Comparison of ENCODE assay signal across 8 cellular contexts in the genomic region with DNA sequence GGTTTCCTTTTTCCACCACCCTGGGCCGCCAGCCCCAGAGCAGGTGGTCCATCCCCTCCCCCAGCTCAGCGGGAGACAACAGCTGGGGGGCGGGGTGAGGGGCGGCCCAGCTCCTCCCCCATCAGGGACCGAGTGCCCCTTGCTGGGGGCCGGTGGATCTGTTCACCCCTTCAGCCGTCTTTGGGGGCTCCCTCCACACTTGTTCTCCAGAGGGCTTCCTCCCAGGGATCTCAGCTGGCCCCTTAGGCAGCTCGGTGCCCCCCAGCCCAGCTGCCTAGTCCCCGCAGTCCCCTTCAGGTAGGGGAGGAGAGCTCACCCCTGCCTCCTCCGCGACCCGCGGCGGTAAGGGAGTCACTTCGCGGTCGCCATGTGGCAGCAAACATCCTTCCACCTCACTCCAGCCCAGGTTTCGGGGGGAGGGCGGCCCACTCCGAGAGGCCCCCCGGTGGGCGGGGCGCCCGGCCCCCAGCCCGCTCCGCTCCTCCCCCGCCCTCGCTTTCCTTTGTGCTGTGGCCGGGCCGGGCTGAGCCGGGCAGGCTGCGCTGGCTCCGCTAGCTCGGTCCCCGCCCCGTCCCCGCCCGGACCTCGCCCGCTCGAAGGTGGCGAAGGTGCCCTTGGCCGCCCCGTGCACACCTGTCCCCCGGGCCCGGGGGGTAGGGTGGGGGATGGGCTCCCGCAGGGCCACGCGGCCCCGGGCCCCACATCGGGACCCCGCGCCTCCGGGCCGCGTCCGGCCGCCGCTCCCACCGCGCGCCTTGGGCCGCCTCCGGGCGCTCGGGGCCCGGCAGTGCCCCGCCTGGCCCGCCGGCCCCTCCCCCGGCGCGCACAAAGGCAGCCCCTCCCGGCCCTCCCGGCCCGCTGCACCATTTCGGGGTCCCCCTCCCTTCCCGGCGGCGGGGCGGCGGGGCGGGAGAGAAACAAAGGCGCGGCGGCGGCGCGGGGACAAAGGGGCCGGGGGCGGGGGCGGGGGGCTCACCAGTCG. TPM values are rescaled to one million over a fixed set of nuclear protein-coding genes. Genes with fewer than 3 reads are reported as not detected.
A peak's percentile ranks its signal among the peaks of the same experiment; 100 is the strongest.
DNase-seq lines count a peak whose midpoint lies in the region; ATAC-seq and TF ChIP-seq lines count a peak whose summit lies in the region.

No MANE protein-coding gene starts in this region.

- TF ChIP-seq EP300 in neural cell (conservative IDR thresholded peaks at IDR 0.05; ENCODE audit: poor library complexity, severe bottlenecking), result peak; percentile 29

- POLR2A ChIA-PET in activated CD8-positive, alpha-beta T cell treated with anti-CD3 and anti-CD28 coated beads for 36 hours (lab: Charles Lee), result interaction anchor here (1.0 to 22.8 kb wide), 13 partner anchors 7 to 163 kb away, joined by 3 to 294 read pairs (median 4); partner anchors contain the start of genes PDLIM7 and PRR7

- TF ChIP-seq RAD21 in neural cell (conservative IDR thresholded peaks at IDR 0.05), result no peak

- H3K9me2 ChIP-seq in neural cell (ENCODE audit: insufficient read depth, low read length), result no peaks in the 10 kb centered on the region

- intact Hi-C loops in Right ventricle myocardium superior (cut with DNase I) (no loop called here), cardiac septum (cut with DNase I) (no loop called here), aorta (cut with DNase I) (no loop called here)
- intact Hi-C loops in activated CD8-positive, alpha-beta T cell treated with anti-CD3 and anti-CD28 coated beads for 36 hours (cut with micrococcal nuclease), result no loop called here

- H4K20me1 ChIP-seq in KMS-11 (ENCODE audit: insufficient read depth) (no peaks in the 10 kb centered on the region), neural cell (ENCODE audit: insufficient read depth) (peaks cover 34% of the 10 kb centered on the region)

- DNase-seq in Right ventricle myocardium superior (no peak), cardiac septum (ENCODE audit: low spot score) (no peak), epithelial cell of esophagus (ENCODE audit: low read depth) (no peak), aorta (peak in 1 of 2 donors; percentile 82), NCI-H187 treated with DMSO at 0.1 percent for 48 hours (lab: John Stamatoyannopoulos, UW) (no peak)
- DNase-seq in activated CD8-positive, alpha-beta T cell treated with anti-CD3 and anti-CD28 coated beads for 36 hours, result peak; percentile 91

- peaks cover 4% of the 10 kb centered on the region for H3F3A ChIP-seq in neural cell (ENCODE audit: insufficient read depth, low read length, poor library complexity, severe bottlenecking)

- peak overlapping the region; percentile 68 for H3K4me2 ChIP-seq in KMS-11
- H3K4me2 ChIP-seq in neural cell (ENCODE audit: low read length), result peak overlapping the region; percentile 93

- H3K4me1 ChIP-seq in KMS-11 (ENCODE audit: low read depth, poor library complexity, severe bottlenecking) (peaks cover 5% of the 10 kb centered on the region), aorta (ENCODE audit: control insufficient read depth in 1 of 2, insufficient read depth in 2 of 2, low read length in 2 of 2) (no peaks in the 10 kb centered on the region)

- peaks cover 31% of the 10 kb centered on the region for H3K36me3 Mint-ChIP-seq in activated CD8-positive, alpha-beta T cell treated with anti-CD3 and anti-CD28 coated beads for 36 hours (ENCODE audit: low read depth)

- H3K9me3 ChIP-seq in neural cell (ENCODE audit: low read length) (no peaks in the 10 kb centered on the region), aorta (ENCODE audit: control insufficient read depth, low read length) (no peaks in the 10 kb centered on the region)

- TF ChIP-seq CTCF in KMS-11 (conservative IDR thresholded peaks at IDR 0.05; ENCODE audit: low read depth, low read length) (no peak), epithelial cell of esophagus (IDR thresholded peaks at IDR 0.05; ENCODE audit: insufficient read depth, low read depth, low read length, missing control alignments) (no peak), neural cell (IDR thresholded peaks at IDR 0.05; ENCODE audit: poor library complexity, severe bottlenecking) (peak; percentile 25)
- TF ChIP-seq CTCF in activated CD8-positive, alpha-beta T cell treated with anti-CD3 and anti-CD28 coated beads for 36 hours (IDR thresholded peaks at IDR 0.05), result no peak

- peaks cover 53% of the 10 kb centered on the region for H3K4me1 Mint-ChIP-seq in activated CD8-positive, alpha-beta T cell treated with anti-CD3 and anti-CD28 coated beads for 36 hours (ENCODE audit: low read depth)

- H3K9me3 Mint-ChIP-seq in activated CD8-positive, alpha-beta T cell treated with anti-CD3 and anti-CD28 coated beads for 36 hours, result no peaks in the 10 kb centered on the region

- CTCF ChIA-PET in activated CD8-positive, alpha-beta T cell treated with anti-CD3 and anti-CD28 coated beads for 36 hours (lab: Charles Lee), result interaction anchor here (1.1 to 5.1 kb wide), 9 partner anchors 9 to 82 kb away, joined by 3 to 24 read pairs (median 7); no protein-coding TSS in a partner anchor

- H3K27me3 Mint-ChIP-seq in activated CD8-positive, alpha-beta T cell treated with anti-CD3 and anti-CD28 coated beads for 36 hours, result no peaks in the 10 kb centered on the region

- no peak overlapping the region for H3K27ac ChIP-seq in KMS-11
- H3K27ac ChIP-seq in neural cell (ENCODE audit: low read length), result peak overlapping the region; percentile 92
- no peak overlapping the region for H3K27ac ChIP-seq in aorta (ENCODE audit: low read depth in 1 of 2, low read length in 2 of 2)

- H3K79me2 ChIP-seq in KMS-11 (ENCODE audit: insufficient read depth, low read depth) (no peaks in the 10 kb centered on the region), neural cell (replicated peaks; ENCODE audit: insufficient read depth, low read length) (peaks cover 51% of the 10 kb centered on the region)

- H3K9ac ChIP-seq in KMS-11 (peak overlapping the region; percentile 50; the same call in 1 of the 2 replicates), neural cell (ENCODE audit: low read length) (peak overlapping the region; percentile 98)

- no peak overlapping the region for H3K4me3 ChIP-seq in KMS-11 (IDR thresholded peaks at IDR 0.05; ENCODE audit: insufficient read depth, low read depth, low read length)
- H3K4me3 ChIP-seq in epithelial cell of esophagus (ENCODE audit: low read length), result peak overlapping the region; percentile 63
- peak overlapping the region; percentile 98 for H3K4me3 ChIP-seq in neural cell (ENCODE audit: low read length)
- H3K4me3 ChIP-seq in aorta (ENCODE audit: low read length in 2 of 2), result peak overlapping the region; percentile 51 to 77

- WGBS in aorta, 2 donors, result 1% methylated on average over 54 to 93 of the region's 93 CpGs

- H3K27me3 ChIP-seq in KMS-11 (ENCODE audit: insufficient read depth, low read depth) (no peaks in the 10 kb centered on the region), neural cell (ENCODE audit: insufficient read depth, low read depth, low read length) (no peaks in the 10 kb centered on the region), aorta (ENCODE audit: control insufficient read depth in 1 of 2, insufficient read depth in 2 of 2, low read length in 1 of 2) (no peaks in the 10 kb centered on the region)

- peak overlapping the region; percentile 91 for H3K27ac Mint-ChIP-seq in activated CD8-positive, alpha-beta T cell treated with anti-CD3 and anti-CD28 coated beads for 36 hours

- H3K36me3 ChIP-seq in KMS-11 (ENCODE audit: insufficient read depth) (no peaks in the 10 kb centered on the region), neural cell (ENCODE audit: insufficient read depth, low read length) (no peaks in the 10 kb centered on the region), aorta (ENCODE audit: control insufficient read depth in 1 of 2, insufficient read depth in 2 of 2, low read length in 1 of 2) (no peaks in the 10 kb centered on the region)

- H3K4me3 Mint-ChIP-seq in activated CD8-positive, alpha-beta T cell treated with anti-CD3 and anti-CD28 coated beads for 36 hours, result peak overlapping the region; percentile 80

- ATAC-seq in Right ventricle myocardium superior (ENCODE audit: poor library complexity) (peak; percentile 5), aorta (ENCODE audit: low FRiP score) (no peak)
- ATAC-seq in activated CD8-positive, alpha-beta T cell treated with anti-CD3 and anti-CD28 coated beads for 36 hours, result peak; percentile 65

- H2AFZ ChIP-seq in KMS-11 (ENCODE audit: low read depth) (peak overlapping the region; percentile 41; the same call in 1 of the 2 replicates), neural cell (ENCODE audit: low read depth, low read length) (no peak overlapping the region)

TF ChIP-seq in neural cell, 6 proteins besides CTCF, POLR2A, EP300 and RAD21 (continues in another document):
- no peak for TF ChIP-seq SMC3 (conservative IDR thresholded peaks at IDR 0.05; ENCODE audit: poor library complexity)
- no peak for TF ChIP-seq TAF1 (IDR thresholded peaks at IDR 0.05; ENCODE audit: low read depth)

RNA-seq across cellular contexts. Expression of gene DBN1, which starts 0.7 kb away (rescaled TPM):
- 24.2 TPM for total RNA-seq in Right ventricle myocardium superior
- 27.5 TPM for total RNA-seq in cardiac septum
- total RNA-seq in activated CD8-positive, alpha-beta T cell treated with anti-CD3 and anti-CD28 coated beads for 36 hours, result 100 to 1,000 TPM; 101 to 105 TPM
- 319 and 353 TPM in 2 replicates for polyA plus RNA-seq in neural cell
- polyA minus RNA-seq in neural cell, result 348 and 404 TPM in 2 replicates
- 100 to 1,000 TPM in 1 of 2 donors, 10 to 100 TPM in 1; 66.3 to 140 TPM for total RNA-seq in aorta
- polyA plus RNA-seq in aorta, result 10 to 100 TPM; 23.7 to 68.9 TPM

RNA-seq across cellular contexts. Expression of gene PDLIM7, which starts 24.7 kb away (rescaled TPM):
- 37.0 TPM for total RNA-seq in Right ventricle myocardium superior
- total RNA-seq in cardiac septum, result 133 TPM
- total RNA-seq in activated CD8-positive, alpha-beta T cell treated with anti-CD3 and anti-CD28 coated beads for 36 hours, result 10 to 100 TPM; 68.4 to 73.0 TPM
- polyA plus RNA-seq in neural cell, result 21.0 and 45.4 TPM in 2 replicates
- polyA minus RNA-seq in neural cell, result 16.6 and 20.5 TPM in 2 replicates
- total RNA-seq in aorta, result 100 to 1,000 TPM; 510 to 729 TPM
- 1,000 to 10,000 TPM in 1 of 2 donors, 100 to 1,000 TPM in 1; 184 to 1,248 TPM for polyA plus RNA-seq in aorta

RNA-seq across cellular contexts. Expression of gene PRR7, which starts 26.1 kb away (rescaled TPM):
- total RNA-seq in Right ventricle myocardium superior (0.59 TPM), cardiac septum (5.1 TPM), aorta (1 to 10 TPM; 1.9 to 2.0 TPM)
- 10 to 100 TPM; 32.6 to 36.4 TPM for total RNA-seq in activated CD8-positive, alpha-beta T cell treated with anti-CD3 and anti-CD28 coated beads for 36 hours
- polyA plus RNA-seq in neural cell (44.1 and 46.6 TPM in 2 replicates), aorta (under 1 TPM in 1 of 2 donors, not detected in 1; 0.74 TPM)
- 25.1 and 28.8 TPM in 2 replicates for polyA minus RNA-seq in neural cell

RNA-seq across cellular contexts. Expression of gene DOK3, which starts 36.9 kb away (rescaled TPM):
- total RNA-seq in Right ventricle myocardium superior (4.2 TPM), cardiac septum (4.7 TPM), aorta (10 to 100 TPM; 15.0 to 21.6 TPM)
- total RNA-seq in activated CD8-positive, alpha-beta T cell treated with anti-CD3 and anti-CD28 coated beads for 36 hours, result 1 to 10 TPM; 7.4 to 8.0 TPM
- polyA plus RNA-seq in neural cell (5.1 and 5.5 TPM in 2 replicates), aorta (1 to 10 TPM; 2.7 to 4.4 TPM)
- polyA minus RNA-seq in neural cell, result 4.6 and 4.9 TPM in 2 replicates

RNA-seq across cellular contexts. Expression of gene DDX41, which starts 44.0 kb away (rescaled TPM):
- total RNA-seq in Right ventricle myocardium superior (22.6 TPM), cardiac septum (37.9 TPM), aorta (10 to 100 TPM; 45.0 to 54.9 TPM)
- total RNA-seq in activated CD8-positive, alpha-beta T cell treated with anti-CD3 and anti-CD28 coated beads for 36 hours, result 100 to 1,000 TPM; 226 to 228 TPM
- polyA plus RNA-seq in neural cell (113 and 212 TPM in 2 replicates), aorta (10 to 100 TPM; 46.5 to 95.4 TPM)
- polyA minus RNA-seq in neural cell, result 84.0 and 87.1 TPM in 2 replicates
